In the genomic region with DNA sequence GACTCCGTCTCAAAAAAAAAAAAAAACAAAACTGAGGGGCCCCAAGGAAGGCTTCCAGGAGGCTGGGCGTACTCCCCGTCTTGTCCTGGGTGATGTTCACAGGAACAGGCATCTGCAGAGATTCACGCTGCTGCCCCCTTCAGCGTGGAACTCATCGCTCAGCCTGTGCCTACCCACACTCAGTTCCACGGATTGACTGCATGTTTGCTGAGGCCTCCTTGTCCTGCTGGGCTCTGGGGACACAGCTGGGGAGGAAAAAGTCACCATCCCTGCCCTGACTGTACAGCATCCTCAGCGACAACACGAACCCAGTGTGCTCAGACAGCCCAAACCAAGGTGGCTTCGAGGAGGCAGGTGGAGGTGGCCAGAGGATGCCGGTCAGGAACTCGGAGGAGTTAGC, we compare ENCODE assay signal across 1 cellular context.
TF ChIP-seq lines count a peak whose summit lies in the region.

No MANE protein-coding gene starts in this region.

TF ChIP-seq in K562, 482 proteins besides CTCF, POLR2A, EP300 and RAD21:
- TF ChIP-seq MEF2D (tag; conservative IDR thresholded peaks at IDR 0.05; ENCODE audit: low read depth) (no peak), NFIC (IDR thresholded peaks at IDR 0.05) (peak; percentile 31; the same call in 1 of the 2 replicates)
- TF ChIP-seq, protein P1, sequence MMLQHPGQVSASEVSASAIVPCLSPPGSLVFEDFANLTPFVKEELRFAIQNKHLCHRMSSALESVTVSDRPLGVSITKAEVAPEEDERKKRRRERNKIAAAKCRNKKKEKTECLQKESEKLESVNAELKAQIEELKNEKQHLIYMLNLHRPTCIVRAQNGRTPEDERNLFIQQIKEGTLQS (IDR thresholded peaks at IDR 0.05) = no peak
- TF ChIP-seq, protein P1 (CRISPR knock-in tag; conservative IDR thresholded peaks at IDR 0.05) = no peak
